Comparison of ENCODE assay signal across 8 cellular contexts in genomic region chr2:9629222-9630000, GRCh38. TPM values are rescaled to one million over a fixed set of nuclear protein-coding genes. Genes with fewer than 3 reads are reported as not detected.
DNase-seq lines count a peak whose midpoint lies in the region; ATAC-seq and TF ChIP-seq lines count a peak whose summit lies in the region.

No MANE protein-coding gene starts in this region.

- peak overlapping the region; percentile 89 to 97 (median 95) for H3K27ac ChIP-seq in BLaER1 treated with 17β-estradiol and CSF1 and Interleukin-3, amounts not matched to agents 10 nM and 100 nM
- peak overlapping the region; percentile 94 to 97 for H3K27ac ChIP-seq in testis

- peaks cover 50 to 60% (median 59%) of the 10 kb centered on the region in 11 experiments; a peak in 21 of 22 replicates for H4K20me1 ChIP-seq in BLaER1 treated with 17β-estradiol and CSF1 and Interleukin-3, amounts not matched to agents 10 nM and 100 nM

- H3K27me3 ChIP-seq in BLaER1 treated with 17β-estradiol and CSF1 and Interleukin-3, amounts not matched to agents 10 nM and 100 nM = no peaks in the 10 kb centered on the region
- H3K27me3 ChIP-seq in testis = no peaks in the 10 kb centered on the region

- peaks cover 31 to 51% (median 39%) of the 10 kb centered on the region in 10 experiments for H3K4me1 ChIP-seq in BLaER1 treated with 17β-estradiol and CSF1 and Interleukin-3, amounts not matched to agents 10 nM and 100 nM
- peaks cover 30% of the 10 kb centered on the region for H3K4me1 ChIP-seq in testis

- DNase-seq in astrocyte of the hippocampus (ENCODE audit: low read depth, low spot score) = peak; percentile 48
- no peak for DNase-seq in left colon
- no peak for DNase-seq in testis
- DNase-seq in mesenteric fat pad (ENCODE audit: low spot score) = no peak
- DNase-seq in activated CD4-positive, CD25-positive, alpha-beta regulatory T cell (lab: John Stamatoyannopoulos, UW) = no peak

- TF ChIP-seq CTCF in testis (IDR thresholded peaks at IDR 0.05) = no peak

- 3 to 4% methylated on average over 13 of the region's 13 CpGs for WGBS in testis, 2 donors

- peak overlapping the region; percentile 93 to 98 (median 96) for H3K4me3 Mint-ChIP-seq in IgD-negative memory B cell

- H3K4me1 Mint-ChIP-seq in IgD-negative memory B cell = peaks cover 34 to 59% (median 44%) of the 10 kb centered on the region in 3 donors

- TF ChIP-seq POLR2A in testis (IDR thresholded peaks at IDR 0.05) = no peak

- peak overlapping the region; percentile 71 to 98 (median 95) for H3K4me3 ChIP-seq in BLaER1 treated with 17β-estradiol and CSF1 and Interleukin-3, amounts not matched to agents 10 nM and 100 nM
- peak overlapping the region; percentile 80 to 89 for H3K4me3 ChIP-seq in testis

- no peaks in the 10 kb centered on the region for H3K27me3 Mint-ChIP-seq in IgD-negative memory B cell

- intact Hi-C loops in left colon (cut with DNase I, micrococcal nuclease) (loop anchor here in 1 of 2 donors (10.0 kb wide), 1 partner anchor 75 kb away; the partner anchor contains the start of gene ADAM17), testis (cut with DNase I; ENCODE audit: low total_unique reads) (loop anchor here (10.0 kb wide), 1 partner anchor 65 kb away; no protein-coding TSS in a partner anchor)

- peaks cover 5% of the 10 kb centered on the region for H3K36me3 Mint-ChIP-seq in IgD-negative memory B cell

- H3K9me3 ChIP-seq in BLaER1 treated with 17β-estradiol and CSF1 and Interleukin-3, amounts not matched to agents 10 nM and 100 nM (replicated peaks in 1 of 11) = peaks cover 0 to 25% (median 18%) of the 10 kb centered on the region in 11 experiments; a peak in 18 of 22 replicates
- H3K9me3 ChIP-seq in testis = no peaks in the 10 kb centered on the region

- ATAC-seq in left colon (peak; percentile 23), HG02798 (IDR thresholded peaks at IDR 0.05; ENCODE audit: poor library complexity, unreplicated experiment) (no peak)

- H3K27ac Mint-ChIP-seq in IgD-negative memory B cell = peak overlapping the region; percentile 92 to 98 (median 95)

- no peaks in the 10 kb centered on the region for H3K9me3 Mint-ChIP-seq in IgD-negative memory B cell

- H3K9ac ChIP-seq in BLaER1 treated with 17β-estradiol and CSF1 and Interleukin-3, amounts not matched to agents 10 nM and 100 nM = peak overlapping the region; percentile 91 to 97 (median 95)

- H3K4me2 ChIP-seq in BLaER1 treated with 17β-estradiol and CSF1 and Interleukin-3, amounts not matched to agents 10 nM and 100 nM = peak overlapping the region; percentile 73 to 97 (median 90)

- peaks cover 16 to 58% (median 57%) of the 10 kb centered on the region in 11 experiments; a peak in 21 of 22 replicates for H3K36me3 ChIP-seq in BLaER1 treated with 17β-estradiol and CSF1 and Interleukin-3, amounts not matched to agents 10 nM and 100 nM
- H3K36me3 ChIP-seq in testis (ENCODE audit: low read depth, missing control alignments) = no peaks in the 10 kb centered on the region

RNA-seq across cellular contexts. Expression of gene YWHAQ, which starts 1.4 kb away (rescaled TPM):
- 200 TPM for polyA plus RNA-seq in IgD-negative memory B cell
- total RNA-seq in left colon = 100 to 1,000 TPM; 163 to 227 TPM
- 100 to 1,000 TPM; 260 to 261 TPM for total RNA-seq in testis
- polyA plus RNA-seq in testis (ENCODE audit: insufficient read depth, low read depth, low replicate concordance) = 374 TPM
- total RNA-seq in mesenteric fat pad = 183 TPM
